9 cellular contexts compared by ENCODE assay signal in genomic region chr1:154272999-154273563, GRCh38. TPM values are rescaled to one million over a fixed set of nuclear protein-coding genes. Genes with fewer than 3 reads are reported as not detected.
DNase-seq lines count a peak whose midpoint lies in the region; ATAC-seq and TF ChIP-seq lines count a peak whose summit lies in the region.
"Had no signal": no experiment of that assay in that cellular context is flagged by ENCODE, and none has a peak within 500 bp of the region (broad histone marks: within the 10 kb centered on the region; RNA-seq: fewer than 3 reads in every experiment).

No MANE protein-coding gene starts in this region.

- peak overlapping the region; percentile 89 for H3K27ac ChIP-seq in SK-N-MC
- peak overlapping the region; percentile 81 to 82 for H3K27ac ChIP-seq in prostate gland

- H3K4me1 ChIP-seq in prostate gland (replicated peaks) = peaks cover 3% of the 10 kb centered on the region

- no peak for ATAC-seq in GM18517 (IDR thresholded peaks at IDR 0.05; ENCODE audit: unreplicated experiment)

- DNase-seq in GM03348 (ENCODE audit: low spot score) (peak; percentile 13), SK-N-MC (ENCODE audit: low read depth, low spot score) (no peak), fibroblast of pulmonary artery (ENCODE audit: low read depth) (no peak), prostate gland (ENCODE audit: low spot score) (no peak), DMS53 treated with DMSO at 0.1 percent for 48 hours (lab: John Stamatoyannopoulos, UW; ENCODE audit: unreplicated experiment) (no peak), SHP77 (lab: John Stamatoyannopoulos, UW) (no peak)
- DNase-seq in NK-92 treated with Interleukin-12 subunit alpha and Interleukin-12 subunit beta, amount 100 ng/mL, for 24 hours (lab: John Stamatoyannopoulos, UW) = no peak

- H3K9ac ChIP-seq in SK-N-MC (ENCODE audit: insufficient read length) = peak overlapping the region; percentile 96

- TF ChIP-seq CTCF in fibroblast of pulmonary artery (IDR thresholded peaks at IDR 0.05; ENCODE audit: low read length, missing control alignments) = no peak
- no peak for TF ChIP-seq CTCF in prostate gland (IDR thresholded peaks at IDR 0.05)

- H3K36me3 ChIP-seq in SK-N-MC (ENCODE audit: insufficient read depth, low read length) (peaks cover 36% of the 10 kb centered on the region), prostate gland (peaks cover 8 to 18% of the 10 kb centered on the region in 2 donors)

- no peaks in the 10 kb centered on the region for H3K27me3 ChIP-seq in prostate gland (replicated peaks; ENCODE audit: insufficient read depth)

- H3K9me3 ChIP-seq in SK-N-MC (ENCODE audit: low read depth, low read length) (no peaks in the 10 kb centered on the region), prostate gland (no peaks in the 10 kb centered on the region)

- H3K4me3 ChIP-seq in SK-N-MC = peak overlapping the region; percentile 93
- H3K4me3 ChIP-seq in fibroblast of pulmonary artery (replicated peaks; ENCODE audit: low read depth, low read length) = peak overlapping the region; percentile 85
- H3K4me3 ChIP-seq in prostate gland = peak overlapping the region; percentile 59 to 78

- TF ChIP-seq POLR2A in prostate gland (IDR thresholded peaks at IDR 0.05) = no peak

- 41% methylated on average over 13 of the region's 13 CpGs for WGBS in prostate gland

- intact Hi-C loops in prostate gland (cut with DNase I) = loop anchor here (2.0 to 10.0 kb wide), 3 partner anchors 52 to 478 kb away; partner anchors contain the start of gene UBAP2L

RNA-seq across cellular contexts. Expression of gene HAX1, which starts 0.7 kb away (rescaled TPM):
- 10 to 100 TPM; 95.2 to 96.6 TPM for total RNA-seq in prostate gland

RNA-seq across cellular contexts. Expression of gene AQP10, which starts 47.8 kb away (rescaled TPM):
- under 1 TPM; 0.27 to 0.85 TPM for total RNA-seq in prostate gland
- total RNA-seq: glomerular endothelial cell had no signal

RNA-seq across cellular contexts. Expression of gene ATP8B2, which starts 52.2 kb away (rescaled TPM):
- total RNA-seq in prostate gland = 100 to 1,000 TPM in 1 of 2 donors, 10 to 100 TPM in 1; 88.9 to 171 TPM

RNA-seq across cellular contexts. Expression of gene UBAP2L, which starts 52.3 kb away (rescaled TPM):
- total RNA-seq in prostate gland = 100 to 1,000 TPM in 1 of 2 donors, 10 to 100 TPM in 1; 51.1 to 121 TPM
